In the genomic region with DNA sequence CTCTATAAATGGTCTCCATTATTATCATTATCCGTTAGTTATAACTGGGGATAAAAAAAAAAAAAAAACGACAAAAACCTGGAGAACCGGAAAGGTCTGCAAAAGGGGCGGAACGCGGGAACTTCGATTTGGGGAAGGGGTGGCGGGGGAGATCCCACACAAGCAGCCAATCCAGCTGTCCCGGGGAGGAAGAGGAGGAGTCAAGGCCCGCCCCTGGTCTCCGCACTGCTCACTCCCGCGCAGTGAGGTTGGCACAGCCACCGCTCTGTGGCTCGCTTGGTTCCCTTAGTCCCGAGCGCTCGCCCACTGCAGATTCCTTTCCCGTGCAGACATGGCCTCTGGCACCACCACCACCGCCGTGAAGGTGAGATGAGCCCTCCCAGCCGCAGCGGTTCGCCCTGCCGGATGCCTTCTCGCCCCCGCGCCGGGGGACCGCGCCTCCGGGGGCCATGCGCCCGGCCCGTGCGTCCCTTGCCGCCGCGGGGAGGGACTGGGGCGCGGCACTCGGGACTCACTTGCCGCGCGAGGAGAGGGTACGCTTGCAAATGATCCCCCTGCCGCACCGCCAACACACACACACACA, we compare ENCODE assay signal across 8 cellular contexts. TPM values are rescaled to one million over a fixed set of nuclear protein-coding genes. Genes with fewer than 3 reads are reported as not detected.
DNase-seq lines count a peak whose midpoint lies in the region; ATAC-seq and TF ChIP-seq lines count a peak whose summit lies in the region.

A gene (plus strand): TSS at position 219 of the 583 bp plus-strand sequence. CDS start 113 bp downstream, at position 332.

- ATAC-seq in psoas muscle: peak; percentile 95 to 97 (median 96)

- peak within 1 kb of the TSS; percentile 79 for H3K4me3 ChIP-seq in GM06990 (replicated peaks; ENCODE audit: low read depth, low read length)
- H3K4me3 ChIP-seq in right atrium auricular region: peak within 1 kb of the TSS; percentile 65 to 87
- peak within 1 kb of the TSS; percentile 69 for H3K4me3 ChIP-seq in psoas muscle

- TF ChIP-seq CTCF in GM06990 (IDR thresholded peaks at IDR 0.05; ENCODE audit: insufficient read depth, low read length, poor library complexity, severe bottlenecking): no peak
- TF ChIP-seq CTCF in HFFc6 (IDR thresholded peaks at IDR 0.05): no peak
- no peak for TF ChIP-seq CTCF in right atrium auricular region (IDR thresholded peaks at IDR 0.05)
- TF ChIP-seq CTCF in psoas muscle (IDR thresholded peaks at IDR 0.05): no peak

- DNase-seq in GM06990 (ENCODE audit: extremely low read depth, insufficient read length) (peak; percentile 81), HFFc6 (peak; percentile 89), NAMALWA (ENCODE audit: low spot score) (peak; percentile 87), SW480 (ENCODE audit: low spot score) (peak; percentile 90), amniotic stem cell (lab: John Stamatoyannopoulos, UW) (peak; percentile 72), right atrium auricular region (ENCODE audit: low spot score) (peak; percentile 90), psoas muscle (peak; percentile 90 to 93), ureter (ENCODE audit: low spot score) (peak; percentile 95)

- H3K9me3 Mint-ChIP-seq in HFFc6: no peaks in the 10 kb centered on the region

- intact Hi-C loops in psoas muscle (cut with DNase I): no loop called here

- peak within 1 kb of the TSS; percentile 99 for H3K4me3 Mint-ChIP-seq in HFFc6

- no peaks in the 10 kb centered on the region; the same call in 1 of the 2 replicates for H3K36me3 ChIP-seq in GM06990 (ENCODE audit: control insufficient read depth, insufficient read depth, low read length)
- no peaks in the 10 kb centered on the region for H3K36me3 ChIP-seq in right atrium auricular region
- no peaks in the 10 kb centered on the region for H3K36me3 ChIP-seq in psoas muscle (ENCODE audit: insufficient read depth in 1 of 2, low read depth in 1 of 2)

- H3K27ac Mint-ChIP-seq in HFFc6: peak within 1 kb of the TSS; percentile 91

- H3K27ac ChIP-seq in right atrium auricular region (peak within 1 kb of the TSS; percentile 85 to 88), psoas muscle (peak within 1 kb of the TSS; percentile 85)

- H3K9me3 ChIP-seq in right atrium auricular region (no peaks in the 10 kb centered on the region), psoas muscle (no peaks in the 10 kb centered on the region)

- H3K4me1 ChIP-seq in right atrium auricular region: peaks cover 0 to 41% of the 10 kb centered on the region in 2 donors
- peaks cover 10% of the 10 kb centered on the region for H3K4me1 ChIP-seq in psoas muscle

- H3K27me3 Mint-ChIP-seq in HFFc6 (ENCODE audit: insufficient read depth): peaks cover 4% of the 10 kb centered on the region; the same call in 1 of the 2 replicates

- H3K4me1 Mint-ChIP-seq in HFFc6 (ENCODE audit: low read depth): peaks cover 49% of the 10 kb centered on the region

- peaks cover 29% of the 10 kb centered on the region for H3K36me3 Mint-ChIP-seq in HFFc6 (ENCODE audit: low read depth)

- WGBS in psoas muscle, 3 donors: 0 to 1% (median 0%) methylated on average over 24 to 48 of the region's 48 CpGs

- no peaks in the 10 kb centered on the region for H3K27me3 ChIP-seq in GM06990 (replicated peaks; ENCODE audit: control insufficient read depth, insufficient read depth, low read length)
- H3K27me3 ChIP-seq in right atrium auricular region: no peaks in the 10 kb centered on the region
- no peaks in the 10 kb centered on the region for H3K27me3 ChIP-seq in psoas muscle (ENCODE audit: insufficient read depth in 3 of 3, low read length in 2 of 3)

RNA-seq across cellular contexts. Expression of the gene that starts here (rescaled TPM):
- total RNA-seq in HFFc6 (2021; fragmentation: NEBNext Ultra II Directional; extraction: Animal tissue kit (Norgen Biotek cat#: 25700)): 10 to 100 TPM; 40.7 to 65.2 (median 52.0) TPM
- total RNA-seq in right atrium auricular region: 10 to 100 TPM in 1 of 2 donors, 1 to 10 TPM in 1; 9.1 to 10.3 TPM
- 10 to 100 TPM; 11.0 to 16.6 (median 14.9) TPM for total RNA-seq in psoas muscle
- 10 to 100 TPM in 1 of 3 donors, 1 to 10 TPM in 2; 4.3 to 15.5 (median 8.6) TPM for polyA plus RNA-seq in psoas muscle
- total RNA-seq in ureter: 75.5 TPM

Comparison
In these comparisons a context has a peak if more than half of its experiments do, and no peak if none do; other contexts are left out.
1. Peak in every context shown above with its lines: DNase-seq, ATAC-seq, H3K4me3 ChIP-seq and H3K27ac ChIP-seq.